26 cellular contexts compared by ENCODE assay signal in the genomic region with DNA sequence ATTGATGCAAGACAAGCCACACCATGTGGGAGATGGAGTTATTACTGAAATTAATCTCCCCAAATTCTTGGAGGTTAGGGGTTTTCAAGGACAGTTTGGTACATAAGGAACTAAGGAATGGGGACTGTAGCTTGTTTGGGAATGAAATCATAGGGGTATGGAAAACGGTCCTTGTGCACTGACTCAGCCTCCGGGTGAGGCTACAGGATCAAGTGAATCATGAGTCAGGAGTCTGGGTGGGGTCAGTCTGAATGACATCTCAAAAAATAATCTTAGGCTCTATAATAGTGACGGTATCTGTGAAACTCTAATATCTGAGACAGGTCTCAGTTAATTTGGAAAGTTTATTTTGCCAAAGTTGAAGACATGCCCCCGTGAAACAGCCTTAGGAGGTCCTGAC.
A peak's percentile ranks its signal among the peaks of the same experiment; 100 is the strongest.
DNase-seq lines count a peak whose midpoint lies in the region; ATAC-seq, FAIRE-seq and TF ChIP-seq lines count a peak whose summit lies in the region.
"Had no signal": no experiment of that assay in that cellular context is flagged by ENCODE, and none has a peak within 500 bp of the region (broad histone marks: within the 10 kb centered on the region; RNA-seq: fewer than 3 reads in every experiment).

No MANE protein-coding gene starts in this region.

- no peaks in the 10 kb centered on the region for H3K27me3 ChIP-seq in neural progenitor cell
- H3K27me3 ChIP-seq: gastroesophageal sphincter, spleen had no signal

- H3K4me1 Mint-ChIP-seq in neural progenitor cell: no peaks in the 10 kb centered on the region
- H3K4me1 Mint-ChIP-seq in activated T-cell treated with anti-CD3 and anti-CD28 coated beads, Interleukin-2, amount 50 U/mL, for 72 hours (ENCODE audit: low read depth): no peaks in the 10 kb centered on the region
- H3K4me1 Mint-ChIP-seq: naive B cell had no signal

- peak; percentile 8 for DNase-seq in H54 (ENCODE audit: insufficient read length, low spot score)
- DNase-seq in RPMI7951 (ENCODE audit: low read depth): peak; percentile 1
- peak; percentile 0 for DNase-seq in fibroblast of pulmonary artery (ENCODE audit: low read depth)
- DNase-seq in lower leg skin (ENCODE audit: low spot score in 2 of 2): no peak
- no peak for DNase-seq in neural progenitor cell (ENCODE audit: low spot score)
- DNase-seq in activated T-cell treated with anti-CD3 and anti-CD28 coated beads, Interleukin-2, amount 50 U/mL, for 72 hours: no peak
- DNase-seq: activated CD4-positive, alpha-beta T cell treated with anti-CD3 and anti-CD28 coated beads for 1 hour; activated naive CD4-positive, alpha-beta T cell treated with Interleukin-2 at 50 U/mL for 16 hours; activated T-cell treated with anti-CD3 and anti-CD28 coated beads, Interleukin-2, amount 50 U/mL, for 4 hours; caudate nucleus; COR-L47; kidney; mesenchymal stem cell; naive B cell; NCI-H146; NCI-H524; spleen; stimulated activated CD4-positive, alpha-beta T cell treated with anti-CD3 and anti-CD28 coated beads, Interleukin-4, amount 100 ng/mL, for 24 hours; stimulated activated naive CD4-positive, alpha-beta T cell treated with Interleukin-2 at 50 U/mL for 16 hours; SW 1271 had no signal

- WGBS in lower leg skin, 2 donors: 43 to 47% methylated on average over 4 of the region's 4 CpGs

- ATAC-seq in activated T-cell treated with anti-CD3 and anti-CD28 coated beads, Interleukin-2, amount 50 U/mL, for 72 hours (replicated peaks in 1 of 2): no peak
- ATAC-seq in HG03159 (IDR thresholded peaks at IDR 0.05; ENCODE audit: unreplicated experiment): no peak
- ATAC-seq: activated T-cell treated with anti-CD3 and anti-CD28 coated beads, Interleukin-2, amount 50 U/mL, for 4 hours; gastroesophageal sphincter; K562; Right ventricle myocardium inferior had no signal

- no peak overlapping the region for H3K27ac Mint-ChIP-seq in neural progenitor cell
- no peak overlapping the region for H3K27ac Mint-ChIP-seq in activated T-cell treated with anti-CD3 and anti-CD28 coated beads, Interleukin-2, amount 50 U/mL, for 72 hours
- H3K27ac Mint-ChIP-seq: naive B cell had no signal

- TF ChIP-seq POLR2A in H54 (IDR thresholded peaks at IDR 0.05; ENCODE audit: low read depth, low read length): no peak
- TF ChIP-seq POLR2A in lower leg skin (IDR thresholded peaks at IDR 0.05): no peak

- peaks cover 33% of the 10 kb centered on the region for H3K9me3 ChIP-seq in neural progenitor cell (ENCODE audit: low read depth)
- H3K9me3 ChIP-seq: gastroesophageal sphincter had no signal

- TF ChIP-seq CTCF in fibroblast of pulmonary artery (IDR thresholded peaks at IDR 0.05; ENCODE audit: low read length, missing control alignments) (no peak), lower leg skin (IDR thresholded peaks at IDR 0.05) (no peak), neural progenitor cell (IDR thresholded peaks at IDR 0.05) (no peak)

- H3F3A ChIP-seq in neural progenitor cell (ENCODE audit: low read depth): no peaks in the 10 kb centered on the region

- no peak overlapping the region for H3K4me3 ChIP-seq in fibroblast of pulmonary artery (replicated peaks; ENCODE audit: low read depth, low read length)
- H3K4me3 ChIP-seq in lower leg skin (ENCODE audit: low read depth, poor library complexity, severe bottlenecking): no peak overlapping the region
- H3K4me3 ChIP-seq in neural progenitor cell: no peak overlapping the region
- H3K4me3 ChIP-seq: gastroesophageal sphincter, K562, spleen had no signal

- H2AFZ ChIP-seq in neural progenitor cell (replicated peaks): no peak overlapping the region

- no peak overlapping the region for H3K9ac ChIP-seq in neural progenitor cell

- no peaks in the 10 kb centered on the region for H3K4me1 ChIP-seq in neural progenitor cell
- H3K4me1 ChIP-seq: spleen had no signal

- FAIRE-seq in H54 (lab: Jason Lieb, UNC): peak; percentile 64
- FAIRE-seq: endothelial cell of umbilical vein, H1, K562 had no signal

- H3K4me2 ChIP-seq in neural progenitor cell: no peak overlapping the region

- peaks cover 4% of the 10 kb centered on the region for H3K36me3 ChIP-seq in neural progenitor cell
- H3K36me3 ChIP-seq: gastroesophageal sphincter, spleen had no signal

- H4K20me1 ChIP-seq in neural progenitor cell (ENCODE audit: low read depth): no peaks in the 10 kb centered on the region

- no peaks in the 10 kb centered on the region for H3K36me3 Mint-ChIP-seq in neural progenitor cell
- peaks cover 2 to 10% of the 10 kb centered on the region in 2 donors for H3K36me3 Mint-ChIP-seq in activated T-cell treated with anti-CD3 and anti-CD28 coated beads, Interleukin-2, amount 50 U/mL, for 72 hours (ENCODE audit: insufficient read depth in 2 of 2)
- H3K36me3 Mint-ChIP-seq: naive B cell had no signal

- H3K79me2 ChIP-seq in neural progenitor cell (ENCODE audit: low read depth): no peaks in the 10 kb centered on the region

- intact Hi-C loops in lower leg skin (cut with DNase I; ENCODE audit: low total_unique reads): no loop called here

- H3K4me3 Mint-ChIP-seq in neural progenitor cell: no peak overlapping the region
- H3K4me3 Mint-ChIP-seq in activated T-cell treated with anti-CD3 and anti-CD28 coated beads, Interleukin-2, amount 50 U/mL, for 72 hours: no peak overlapping the region
- H3K4me3 Mint-ChIP-seq: activated T-cell treated with anti-CD3 and anti-CD28 coated beads, Interleukin-2, amount 50 U/mL, for 4 hours; naive B cell had no signal

- H3K27ac ChIP-seq in neural progenitor cell: no peak overlapping the region
- H3K27ac ChIP-seq: spleen had no signal

- peaks cover 2% of the 10 kb centered on the region for H3K27me3 Mint-ChIP-seq in neural progenitor cell (ENCODE audit: insufficient read depth, low read depth)
- H3K27me3 Mint-ChIP-seq in activated T-cell treated with anti-CD3 and anti-CD28 coated beads, Interleukin-2, amount 50 U/mL, for 72 hours (ENCODE audit: low read depth): no peaks in the 10 kb centered on the region
- H3K27me3 Mint-ChIP-seq: naive B cell had no signal

- H3K9me3 Mint-ChIP-seq in neural progenitor cell: peaks cover 4% of the 10 kb centered on the region
- peaks cover 0 to 4% of the 10 kb centered on the region in 2 donors for H3K9me3 Mint-ChIP-seq in activated T-cell treated with anti-CD3 and anti-CD28 coated beads, Interleukin-2, amount 50 U/mL, for 72 hours

Comparison
In these comparisons a context has a peak if more than half of its experiments do, and no peak if none do; other contexts are left out.
1. DNase-seq: peak in H54 (single experiment), RPMI7951 (single experiment) and fibroblast of pulmonary artery (single experiment); none in lower leg skin (0 of 2), neural progenitor cell (single experiment) and activated T-cell treated with anti-CD3 and anti-CD28 coated beads, Interleukin-2, amount 50 U/mL, for 72 hours (0 of 2).